Comparison of ENCODE assay signal across 8 cellular contexts in genomic region chr6:165729307-165729936, GRCh38.
DNase-seq lines count a peak whose midpoint lies in the region; ATAC-seq and TF ChIP-seq lines count a peak whose summit lies in the region.

No MANE protein-coding gene starts in this region.

- H3K9me3 ChIP-seq in A673 (ENCODE audit: low read depth, low read length, poor library complexity, severe bottlenecking) = no peaks in the 10 kb centered on the region

- TF ChIP-seq CTCF in A673 (conservative IDR thresholded peaks at IDR 0.05; ENCODE audit: low read depth, low read length) (peak; percentile 86), GM12864 (IDR thresholded peaks at IDR 0.05; ENCODE audit: low read depth, low read length, missing control alignments) (peak; percentile 54), WTC11 (IDR thresholded peaks at IDR 0.05) (peak; percentile 83)

- H3K27ac Mint-ChIP-seq in WTC11 = no peak overlapping the region

- H3K4me3 ChIP-seq in A673 (ENCODE audit: low read depth, low read length, poor library complexity, severe bottlenecking) (no peak overlapping the region), GM12864 (ENCODE audit: low read depth, low read length) (no peak overlapping the region)

- ATAC-seq in HG03565 (IDR thresholded peaks at IDR 0.05; ENCODE audit: unreplicated experiment) = peak; percentile 49
- ATAC-seq in WTC11 = peak; percentile 67

- intact Hi-C loops in A673 (cut with micrococcal nuclease; ENCODE audit: unreplicated experiment) = loop anchor here (2.0 to 10.0 kb wide), 2 partner anchors 121 to 275 kb away; no protein-coding TSS in a partner anchor

- H3K4me1 ChIP-seq in A673 (ENCODE audit: insufficient read depth, low read length, poor library complexity, severe bottlenecking) = no peaks in the 10 kb centered on the region

- no peak overlapping the region for H3K27ac ChIP-seq in A673 (ENCODE audit: low read depth, low read length, poor library complexity, severe bottlenecking)

- H3K27me3 ChIP-seq in A673 (replicated peaks; ENCODE audit: insufficient read depth, low read depth, low read length, poor library complexity) = peaks cover 37% of the 10 kb centered on the region

- no peaks in the 10 kb centered on the region for H3K36me3 ChIP-seq in A673 (ENCODE audit: insufficient read depth, low read length, poor library complexity, severe bottlenecking)

- no peak overlapping the region for H3K4me3 Mint-ChIP-seq in WTC11

- no TSS peak for BruUV-seq in A673 (replicated peaks; lab: Mats Ljungman, UMichigan)

- peak; percentile 41 for DNase-seq in A673 (ENCODE audit: low spot score)
- no peak for DNase-seq in GM12864 (ENCODE audit: low read depth)
- DNase-seq in WTC11 (ENCODE audit: low spot score) = peak; percentile 71
- DNase-seq in hepatic stellate cell (ENCODE audit: low spot score) = peak; percentile 62
- peak; percentile 69 for DNase-seq in stimulated activated CD8-positive, alpha-beta memory T cell treated with anti-CD3 and anti-CD28 coated beads, Interleukin-4, amount 100 ng/mL, for 48 hours
- no peak for DNase-seq in putamen (ENCODE audit: low spot score)
- no peak for DNase-seq in D341Med (ENCODE audit: low spot score)

- H3K27me3 Mint-ChIP-seq in WTC11 (ENCODE audit: low read depth) = no peaks in the 10 kb centered on the region; the same call in 1 of the 2 replicates

- POLR2A ChIA-PET in A673 (lab: Charles Lee; ENCODE audit: low non-redundant PET) (no interaction called here), WTC11 (lab: Charles Lee) (no interaction called here)

- H3K36me3 Mint-ChIP-seq in WTC11 = no peaks in the 10 kb centered on the region

- peaks cover 10% of the 10 kb centered on the region for H3K4me1 Mint-ChIP-seq in WTC11

- no peaks in the 10 kb centered on the region for H3K9me3 Mint-ChIP-seq in WTC11

- CTCF ChIA-PET in A673 (lab: Charles Lee) = interaction anchor here (0.8 to 1.1 kb wide), 2 partner anchors 9 to 121 kb away, joined by 3 read pairs; no protein-coding TSS in a partner anchor
- CTCF ChIA-PET in WTC11 (lab: Charles Lee) = interaction anchor here (0.7 to 5.1 kb wide), 10 partner anchors 17 to 292 kb away, joined by 3 to 35 read pairs (median 3); no protein-coding TSS in a partner anchor

TF ChIP-seq in WTC11, 78 proteins besides CTCF, POLR2A, EP300 and RAD21:
- TF ChIP-seq, protein P1, sequence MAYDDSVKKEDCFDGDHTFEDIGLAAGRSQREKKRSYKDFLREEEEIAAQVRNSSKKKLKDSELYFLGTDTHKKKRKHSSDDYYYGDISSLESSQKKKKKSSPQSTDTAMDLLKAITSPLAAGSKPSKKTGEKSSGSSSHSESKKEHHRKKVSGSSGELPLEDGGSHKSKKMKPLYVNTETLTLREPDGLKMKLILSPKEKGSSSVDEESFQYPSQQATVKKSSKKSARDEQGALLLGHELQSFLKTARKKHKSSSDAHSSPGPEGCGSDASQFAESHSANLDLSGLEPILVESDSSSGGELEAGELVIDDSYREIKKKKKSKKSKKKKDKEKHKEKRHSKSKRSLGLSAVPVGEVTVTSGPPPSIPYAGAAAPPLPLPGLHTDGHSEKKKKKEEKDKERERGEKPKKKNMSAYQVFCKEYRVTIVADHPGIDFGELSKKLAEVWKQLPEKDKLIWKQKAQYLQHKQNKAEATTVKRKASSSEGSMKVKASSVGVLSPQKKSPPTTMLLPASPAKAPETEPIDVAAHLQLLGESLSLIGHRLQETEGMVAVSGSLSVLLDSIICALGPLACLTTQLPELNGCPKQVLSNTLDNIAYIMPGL (CRISPR knock-in tag; IDR thresholded peaks at IDR 0.05) = no peak
- no peak for TF ChIP-seq ZNF317 (CRISPR knock-in tag; IDR thresholded peaks at IDR 0.05; ENCODE audit: borderline replicate concordance, low read depth)
- no peak for TF ChIP-seq GRHL2 (CRISPR knock-in tag; IDR thresholded peaks at IDR 0.05; ENCODE audit: insufficient replicate concordance, severe bottlenecking)
- no peak for TF ChIP-seq NFATC4 (CRISPR knock-in tag; IDR thresholded peaks at IDR 0.05)
- TF ChIP-seq PREB (CRISPR knock-in tag; IDR thresholded peaks at IDR 0.05; ENCODE audit: borderline replicate concordance) = no peak
- TF ChIP-seq, protein P2, sequence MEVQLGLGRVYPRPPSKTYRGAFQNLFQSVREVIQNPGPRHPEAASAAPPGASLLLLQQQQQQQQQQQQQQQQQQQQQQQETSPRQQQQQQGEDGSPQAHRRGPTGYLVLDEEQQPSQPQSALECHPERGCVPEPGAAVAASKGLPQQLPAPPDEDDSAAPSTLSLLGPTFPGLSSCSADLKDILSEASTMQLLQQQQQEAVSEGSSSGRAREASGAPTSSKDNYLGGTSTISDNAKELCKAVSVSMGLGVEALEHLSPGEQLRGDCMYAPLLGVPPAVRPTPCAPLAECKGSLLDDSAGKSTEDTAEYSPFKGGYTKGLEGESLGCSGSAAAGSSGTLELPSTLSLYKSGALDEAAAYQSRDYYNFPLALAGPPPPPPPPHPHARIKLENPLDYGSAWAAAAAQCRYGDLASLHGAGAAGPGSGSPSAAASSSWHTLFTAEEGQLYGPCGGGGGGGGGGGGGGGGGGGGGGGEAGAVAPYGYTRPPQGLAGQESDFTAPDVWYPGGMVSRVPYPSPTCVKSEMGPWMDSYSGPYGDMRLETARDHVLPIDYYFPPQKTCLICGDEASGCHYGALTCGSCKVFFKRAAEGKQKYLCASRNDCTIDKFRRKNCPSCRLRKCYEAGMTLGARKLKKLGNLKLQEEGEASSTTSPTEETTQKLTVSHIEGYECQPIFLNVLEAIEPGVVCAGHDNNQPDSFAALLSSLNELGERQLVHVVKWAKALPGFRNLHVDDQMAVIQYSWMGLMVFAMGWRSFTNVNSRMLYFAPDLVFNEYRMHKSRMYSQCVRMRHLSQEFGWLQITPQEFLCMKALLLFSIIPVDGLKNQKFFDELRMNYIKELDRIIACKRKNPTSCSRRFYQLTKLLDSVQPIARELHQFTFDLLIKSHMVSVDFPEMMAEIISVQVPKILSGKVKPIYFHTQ (CRISPR knock-in tag; IDR thresholded peaks at IDR 0.05) = no peak
- no peak for TF ChIP-seq GTF2I (CRISPR knock-in tag; conservative IDR thresholded peaks at IDR 0.05)
- no peak for TF ChIP-seq CREB1 (CRISPR knock-in tag; IDR thresholded peaks at IDR 0.05)
- TF ChIP-seq, protein P3, sequence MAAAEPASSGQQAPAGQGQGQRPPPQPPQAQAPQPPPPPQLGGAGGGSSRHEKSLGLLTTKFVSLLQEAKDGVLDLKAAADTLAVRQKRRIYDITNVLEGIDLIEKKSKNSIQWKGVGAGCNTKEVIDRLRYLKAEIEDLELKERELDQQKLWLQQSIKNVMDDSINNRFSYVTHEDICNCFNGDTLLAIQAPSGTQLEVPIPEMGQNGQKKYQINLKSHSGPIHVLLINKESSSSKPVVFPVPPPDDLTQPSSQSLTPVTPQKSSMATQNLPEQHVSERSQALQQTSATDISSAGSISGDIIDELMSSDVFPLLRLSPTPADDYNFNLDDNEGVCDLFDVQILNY (CRISPR knock-in tag; IDR thresholded peaks at IDR 0.05) = no peak
- no peak for TF ChIP-seq FOXP1 (CRISPR knock-in tag; IDR thresholded peaks at IDR 0.05; ENCODE audit: borderline replicate concordance)
- no peak for TF ChIP-seq MXD4 (CRISPR knock-in tag; IDR thresholded peaks at IDR 0.05; ENCODE audit: borderline replicate concordance)
- TF ChIP-seq SMAD4 (CRISPR knock-in tag; IDR thresholded peaks at IDR 0.05) = no peak
- no peak for TF ChIP-seq RORB (CRISPR knock-in tag; IDR thresholded peaks at IDR 0.05)
- no peak for TF ChIP-seq ATF2 (CRISPR knock-in tag; IDR thresholded peaks at IDR 0.05; ENCODE audit: borderline replicate concordance, low read depth)
- no peak for TF ChIP-seq ZNF121 (CRISPR knock-in tag; IDR thresholded peaks at IDR 0.05)
- TF ChIP-seq JUN (CRISPR knock-in tag; IDR thresholded peaks at IDR 0.05) = no peak
- TF ChIP-seq ZNF232 (CRISPR knock-in tag; IDR thresholded peaks at IDR 0.05) = no peak
- TF ChIP-seq ZNF671 (CRISPR knock-in tag; IDR thresholded peaks at IDR 0.05) = no peak
TF ChIP-seq in WTC11: peak in this region for 0.

Comparison
In these comparisons a context has a peak if more than half of its experiments do, and no peak if none do; other contexts are left out.
1. DNase-seq: peak in A673 (single experiment), WTC11 (single experiment), hepatic stellate cell (single experiment) and stimulated activated CD8-positive, alpha-beta memory T cell treated with anti-CD3 and anti-CD28 coated beads, Interleukin-4, amount 100 ng/mL, for 48 hours (single experiment); none in GM12864 (single experiment), putamen (single experiment) and D341Med (single experiment).
2. Peak in every context shown above with its lines, with median percentiles within 50 percentile points of each other: CTCF ChIP-seq.